In the genomic region with DNA sequence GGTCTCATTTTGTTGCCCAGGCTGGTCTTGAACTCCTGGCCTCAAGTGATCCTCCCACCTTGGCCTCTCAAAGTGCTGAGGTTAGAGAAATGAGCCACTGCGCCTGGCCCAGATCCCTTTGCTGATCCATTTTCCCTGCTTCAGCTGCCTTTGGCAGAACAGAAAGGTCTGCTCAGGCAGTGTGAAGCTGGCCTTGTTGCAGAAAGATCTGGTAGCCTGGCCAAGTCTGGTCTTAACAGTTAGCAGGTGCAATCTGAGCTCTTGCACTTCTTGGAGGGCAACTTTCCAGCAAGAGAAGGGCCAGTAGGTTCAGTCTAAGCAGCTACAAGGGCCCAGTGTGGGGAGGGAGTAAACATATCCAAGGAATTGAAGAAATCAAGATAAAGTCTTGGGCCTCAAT, we compare ENCODE assay signal across 1 cellular context.
TF ChIP-seq lines count a peak whose summit lies in the region.

No MANE protein-coding gene starts in this region.

TF ChIP-seq in IMR-90, 13 proteins besides CTCF, POLR2A, EP300 and RAD21:
- TF ChIP-seq NFE2L2 (IDR thresholded peaks at IDR 0.05; ENCODE audit: low read depth, low read length), result no peak
